Comparison of ENCODE assay signal across 8 cellular contexts in the genomic region with DNA sequence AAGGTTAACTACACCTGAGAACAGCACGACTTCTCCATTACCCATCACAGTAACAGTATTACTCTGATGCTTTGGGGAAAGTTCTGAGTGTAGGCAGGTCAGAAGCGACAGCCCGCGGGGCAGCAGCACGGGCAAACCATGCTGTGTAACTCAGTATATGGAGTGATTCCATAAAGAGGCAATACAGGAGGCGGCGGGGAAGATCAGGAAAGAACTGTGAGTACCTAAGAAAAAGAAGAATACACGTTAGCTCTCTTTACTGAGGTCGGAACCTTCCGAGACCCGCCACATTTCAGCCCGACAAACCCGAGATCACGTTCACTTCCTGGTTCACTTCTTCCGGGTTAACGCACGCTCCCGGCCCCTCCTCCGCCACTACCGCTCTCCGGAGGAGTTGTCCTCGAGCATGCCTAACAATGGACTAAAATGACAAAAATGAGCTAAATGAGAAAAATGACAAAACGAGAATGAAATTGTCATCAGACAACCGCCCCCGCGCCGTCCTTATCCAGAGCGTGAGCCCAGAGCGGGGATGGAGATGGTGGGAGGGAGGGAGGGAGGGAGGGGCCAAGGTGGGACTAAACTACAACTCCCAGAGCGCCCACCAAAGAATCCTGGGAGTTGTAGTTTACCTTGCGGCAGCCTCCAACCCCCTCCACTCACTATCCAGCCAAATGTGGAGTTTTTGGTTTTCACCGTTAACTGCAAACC. TPM values are rescaled to one million over a fixed set of nuclear protein-coding genes. Genes with fewer than 3 reads are reported as not detected.
DNase-seq lines count a peak whose midpoint lies in the region; ATAC-seq and TF ChIP-seq lines count a peak whose summit lies in the region.

Gene MTRF1 (minus strand): TSS at position 316 of the 711 bp plus-strand sequence. CDS start 2,669 bp downstream, outside the sequence.

- in situ Hi-C loops in ACHN (cut with HindIII; ENCODE audit: low pct_ligation_motif_present, low pct_unique_long_range_greater_than_20kb, low sequenced_read_pairs) (no loop called here), mammary epithelial cell (cut with MboI; ENCODE audit: low sequenced_read_pairs in 2 of 2) (no loop called here)

- H3K9me3 ChIP-seq in WERI-Rb-1 (ENCODE audit: severe bottlenecking) (no peaks in the 10 kb centered on the region), mammary epithelial cell (replicated peaks; ENCODE audit: insufficient read depth, low read length) (peaks cover 2% of the 10 kb centered on the region), spleen (peaks cover 0 to 20% (median 15%) of the 10 kb centered on the region in 8 donors)

- H3K4me3 ChIP-seq in WERI-Rb-1 (ENCODE audit: low read depth, low read length) (peak within 1 kb of the TSS; percentile 77), mammary epithelial cell (replicated peaks in 1 of 3; ENCODE audit: insufficient read depth in 1 of 3, low read depth in 2 of 3, low read length in 3 of 3) (peak within 1 kb of the TSS; percentile 72 to 81 (median 80)), spleen (peak within 1 kb of the TSS; percentile 53 to 91 (median 68))

- TF ChIP-seq POLR2A in spleen (IDR thresholded peaks at IDR 0.05): no peak

- H3K4me3 Mint-ChIP-seq in immature natural killer cell: peak within 1 kb of the TSS; percentile 96 to 100 (median 97)

- H3K36me3 ChIP-seq in WERI-Rb-1 (no peaks in the 10 kb centered on the region), mammary epithelial cell (ENCODE audit: insufficient read depth, low read length) (peaks cover 3% of the 10 kb centered on the region), spleen (peaks cover 0 to 33% (median 20%) of the 10 kb centered on the region in 6 donors)

- DNase-seq in ACHN (peak; percentile 69), NCI-H2171 treated with DMSO at 0.1 percent for 48 hours (lab: John Stamatoyannopoulos, UW) (peak; percentile 82), WERI-Rb-1 (peak; percentile 56), mammary epithelial cell (peak; percentile 82), immature natural killer cell (peak; percentile 81 to 85 (median 84)), spleen (peak; percentile 94)

- H3K27me3 Mint-ChIP-seq in immature natural killer cell (ENCODE audit: low read depth in 3 of 3): peaks cover 0 to 3% (median 2%) of the 10 kb centered on the region in 3 donors

- no peaks in the 10 kb centered on the region for H4K20me1 ChIP-seq in mammary epithelial cell (ENCODE audit: insufficient read depth, low read length)

- H3K4me1 Mint-ChIP-seq in immature natural killer cell: peaks cover 17 to 26% of the 10 kb centered on the region in 2 donors

- H3K4me1 ChIP-seq in mammary epithelial cell (ENCODE audit: insufficient read depth, low read length) (peaks cover 24% of the 10 kb centered on the region), spleen (peaks cover 5 to 25% (median 13%) of the 10 kb centered on the region in 6 donors)

- H3K27ac ChIP-seq in WERI-Rb-1: peak within 1 kb of the TSS; percentile 41
- peak within 1 kb of the TSS; percentile 79 for H3K27ac ChIP-seq in mammary epithelial cell (ENCODE audit: insufficient read depth, low read depth, low read length)
- peak within 1 kb of the TSS; percentile 75 to 93 (median 90) for H3K27ac ChIP-seq in spleen

- H3K79me2 ChIP-seq in mammary epithelial cell (ENCODE audit: insufficient read depth, low read length): peaks cover 17% of the 10 kb centered on the region

- TF ChIP-seq CTCF in WERI-Rb-1 (IDR thresholded peaks at IDR 0.05; ENCODE audit: low read depth, low read length): no peak
- TF ChIP-seq CTCF in mammary epithelial cell (conservative IDR thresholded peaks at IDR 0.05 in 1 of 2, IDR thresholded peaks at IDR 0.05 in 1 of 2; ENCODE audit: extremely low read depth in 1 of 2, insufficient read depth in 1 of 2, low read depth in 1 of 2, low read length in 2 of 2): no peak
- TF ChIP-seq CTCF in spleen (IDR thresholded peaks at IDR 0.05 in 8 of 11, conservative IDR thresholded peaks at IDR 0.05 in 3 of 11): no peak

- H3K9me3 Mint-ChIP-seq in immature natural killer cell: peaks cover 1 to 5% (median 3%) of the 10 kb centered on the region in 6 donors

- WGBS in mammary epithelial cell (ENCODE audit: low coverage, missing lambda C conversion rate): under 1% methylated on average over 30 of the region's 32 CpGs
- WGBS in spleen, 5 donors: 0 to 1% (median 0%) methylated on average over 32 of the region's 32 CpGs

- H3K27me3 ChIP-seq in WERI-Rb-1 (ENCODE audit: insufficient read depth, low read depth, severe bottlenecking) (no peaks in the 10 kb centered on the region), mammary epithelial cell (ENCODE audit: insufficient read depth, low read length) (no peaks in the 10 kb centered on the region), spleen (replicated peaks in 1 of 7) (no peaks in the 10 kb centered on the region)

- CTCF ChIA-PET in mammary epithelial cell (lab: Charles Lee; ENCODE audit: low non-redundant PET): no interaction called here

- peak within 1 kb of the TSS; percentile 81 for H3K9ac ChIP-seq in mammary epithelial cell (ENCODE audit: insufficient read depth, low read length)

- peak within 1 kb of the TSS; percentile 97 for H2AFZ ChIP-seq in mammary epithelial cell (ENCODE audit: low read depth, low read length)

- dilution Hi-C loops in mammary epithelial cell (cut with HindIII; ENCODE audit: low sequenced_read_pairs): no loop called here

- peak within 1 kb of the TSS; percentile 84 for H3K4me2 ChIP-seq in mammary epithelial cell (ENCODE audit: insufficient read depth, low read depth, low read length)

- TSS peak; percentile 50 for BruUV-seq in mammary epithelial cell (replicated peaks; lab: Mats Ljungman, UMichigan)

- intact Hi-C loops in mammary epithelial cell (cut with micrococcal nuclease) (loop anchor here (2.0 kb wide), 1 partner anchor 21 kb away; no protein-coding TSS in a partner anchor), spleen (cut with DNase I; ENCODE audit: low total_unique reads) (no loop called here)

- peak within 1 kb of the TSS; percentile 90 to 99 (median 97) for H3K27ac Mint-ChIP-seq in immature natural killer cell

- ATAC-seq in GM18870 (IDR thresholded peaks at IDR 0.05; ENCODE audit: unreplicated experiment) (peak; percentile 87), HG03108 (IDR thresholded peaks at IDR 0.05; ENCODE audit: unreplicated experiment) (peak; percentile 92)

- H3K36me3 Mint-ChIP-seq in immature natural killer cell: peaks cover 10 to 14% (median 10%) of the 10 kb centered on the region in 3 donors

RNA-seq across cellular contexts. Expression of gene MTRF1, which starts in this region (rescaled TPM):
- total RNA-seq in mammary epithelial cell: 10 to 100 TPM in 1 of 2 donors, 1 to 10 TPM in 1; 8.7 to 12.7 TPM
- 8.6 TPM for polyA plus RNA-seq in mammary epithelial cell
- polyA minus RNA-seq in mammary epithelial cell: 5.9 TPM
- 1 to 10 TPM; 5.4 to 8.3 (median 7.3) TPM for polyA plus RNA-seq in immature natural killer cell
- total RNA-seq in spleen: 10 to 100 TPM; 13.4 to 17.4 (median 16.0) TPM
- 10 to 100 TPM; 10.6 to 17.8 (median 16.1) TPM for polyA plus RNA-seq in spleen

Comparison
In these comparisons a context has a peak if more than half of its experiments do, and no peak if none do; other contexts are left out.
1. Peak in every context shown above with its lines: DNase-seq, ATAC-seq, H3K4me3 ChIP-seq and H3K27ac ChIP-seq.